ENCODE assay signal across 13 cellular contexts in the genomic region with DNA sequence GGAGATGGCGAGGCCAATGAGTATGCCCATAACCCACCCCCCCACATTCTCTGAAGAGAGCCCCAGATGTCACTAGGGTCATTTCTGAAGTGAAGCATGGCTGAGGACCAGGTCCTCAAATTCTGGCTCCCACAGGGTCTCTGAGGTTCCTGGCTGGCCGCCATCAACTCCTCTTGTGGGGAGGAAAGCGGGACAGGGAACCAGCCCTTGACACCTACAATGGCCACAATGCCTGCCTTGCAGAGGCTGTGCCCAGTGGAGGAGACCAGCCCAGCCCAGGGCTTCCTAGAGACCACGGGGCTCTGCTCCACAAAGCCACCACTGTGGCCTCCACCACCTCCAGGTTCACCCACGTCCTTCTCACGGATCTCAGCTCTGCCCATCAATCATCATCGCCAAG.
"Had no signal": no experiment of that assay in that cellular context is flagged by ENCODE, and none has a peak within 500 bp of the region (broad histone marks: within the 10 kb centered on the region; RNA-seq: fewer than 3 reads in every experiment).

No MANE protein-coding gene starts in this region.

- DNase-seq: activated CD4-positive, alpha-beta T cell treated with anti-CD3 and anti-CD28 coated beads for 48 hours; activated CD8-positive, alpha-beta memory T cell treated with anti-CD3 and anti-CD28 coated beads, Interleukin-2, amount 50 U/mL, for 48 hours; activated CD8-positive, alpha-beta T cell treated with anti-CD3 and anti-CD28 coated beads, Interleukin-2, amount 10 ng/mL, durations not matched to agents 7 days and 5 days; activated naive CD4-positive, alpha-beta T cell; endodermal cell; erythroblast; mammary epithelial cell; mucosa of descending colon; natural killer cell; sigmoid colon; stimulated activated CD4-positive, alpha-beta T cell treated with anti-CD3 and anti-CD28 coated beads, Interleukin-12 subunit alpha, Interleukin-12 subunit beta, amount 100 ng/mL, for 4 hours; stimulated activated naive CD4-positive, alpha-beta T cell had no signal

- H3K9me3 ChIP-seq: mucosa of descending colon, sigmoid colon had no signal

- H3K4me3 ChIP-seq: mucosa of descending colon, sigmoid colon had no signal

- ATAC-seq: activated CD8-positive, alpha-beta T cell treated with anti-CD3 and anti-CD28 coated beads, Interleukin-2, amount 10 ng/mL, durations not matched to agents 7 days and 5 days; natural killer cell; WTC11 had no signal

- H3K36me3 ChIP-seq: sigmoid colon had no signal
